15 cellular contexts compared by ENCODE assay signal in genomic region chr2:66496680-66497420, GRCh38.
A peak's percentile ranks its signal among the peaks of the same experiment; 100 is the strongest.
DNase-seq lines count a peak whose midpoint lies in the region; ATAC-seq and TF ChIP-seq lines count a peak whose summit lies in the region.
"Had no signal": no experiment of that assay in that cellular context is flagged by ENCODE, and none has a peak within 500 bp of the region (broad histone marks: within the 10 kb centered on the region; RNA-seq: fewer than 3 reads in every experiment).

No MANE protein-coding gene starts in this region.

- H3K4me1 ChIP-seq in PC-3 (ENCODE audit: insufficient read depth, low read length) = peaks cover 35% of the 10 kb centered on the region
- peaks cover 17% of the 10 kb centered on the region for H3K4me1 ChIP-seq in mesodermal cell (ENCODE audit: control insufficient read depth, insufficient read depth, low read length, poor library complexity, severe bottlenecking)

- peaks cover 66% of the 10 kb centered on the region for H3K4me1 Mint-ChIP-seq in type B pancreatic cell (ENCODE audit: unreplicated experiment)

- H3K27ac Mint-ChIP-seq in type B pancreatic cell = peak overlapping the region; percentile 91
- H3K27ac Mint-ChIP-seq: activated CD8-positive, alpha-beta T cell treated with anti-CD3 and anti-CD28 coated beads, Interleukin-2, amount 10 ng/mL, durations not matched to agents 7 days and 5 days; CD8-positive, alpha-beta T cell had no signal

- H3K9me3 ChIP-seq in PC-3 (ENCODE audit: low read length) = no peaks in the 10 kb centered on the region
- H3K9me3 ChIP-seq in mesodermal cell (ENCODE audit: control insufficient read depth, low read length) = no peaks in the 10 kb centered on the region
- H3K9me3 ChIP-seq: ovary had no signal

- POLR2A ChIA-PET in PC-3 (lab: Charles Lee; ENCODE audit: unreplicated experiment) = no interaction called here

- peak overlapping the region; percentile 76 for H3K4me2 ChIP-seq in PC-3 (ENCODE audit: low read length)

- TF ChIP-seq CTCF in PC-3 (conservative IDR thresholded peaks at IDR 0.05; ENCODE audit: low read depth, low read length) = no peak
- no peak for TF ChIP-seq CTCF in cardiac fibroblast (IDR thresholded peaks at IDR 0.05; ENCODE audit: low read depth, low read length)
- no peak for TF ChIP-seq CTCF in type B pancreatic cell (conservative IDR thresholded peaks at IDR 0.05)

- H3K4me3 Mint-ChIP-seq in type B pancreatic cell = peak overlapping the region; percentile 11
- H3K4me3 Mint-ChIP-seq: activated CD8-positive, alpha-beta T cell treated with anti-CD3 and anti-CD28 coated beads, Interleukin-2, amount 10 ng/mL, durations not matched to agents 7 days and 5 days; CD8-positive, alpha-beta T cell had no signal

- H3K27me3 ChIP-seq in PC-3 (ENCODE audit: low read length) = no peaks in the 10 kb centered on the region
- H3K27me3 ChIP-seq: ovary had no signal

- H3K9ac ChIP-seq in PC-3 (ENCODE audit: low read length) = peak overlapping the region; percentile 29; the same call in 1 of the 2 replicates

- H3K36me3 ChIP-seq in PC-3 (ENCODE audit: low read depth, low read length) (no peaks in the 10 kb centered on the region), mesodermal cell (ENCODE audit: control insufficient read depth, insufficient read depth, low read length) (peaks cover 8% of the 10 kb centered on the region)
- H3K36me3 ChIP-seq: ovary had no signal

- WGBS in mesodermal cell (ENCODE audit: insufficient coverage in 2 of 2), 2 experiments = 75 to 80% methylated on average over 1 to 2 of the region's 5 CpGs

- no peaks in the 10 kb centered on the region for H3K79me2 ChIP-seq in PC-3 (ENCODE audit: low read length)

- CTCF ChIA-PET in PC-3 (lab: Charles Lee) = interaction anchor here (0.5 to 1.0 kb wide), 3 partner anchors 61 to 68 kb away, joined by 3 to 4 read pairs (median 4); no protein-coding TSS in a partner anchor

- ATAC-seq in PC-3 (no peak), HG03571 (IDR thresholded peaks at IDR 0.05; ENCODE audit: unreplicated experiment) (no peak)
- ATAC-seq: activated CD8-positive, alpha-beta T cell treated with anti-CD3 and anti-CD28 coated beads, Interleukin-2, amount 10 ng/mL, durations not matched to agents 7 days and 5 days; CD8-positive, alpha-beta T cell had no signal

- H4K20me1 ChIP-seq in PC-3 (ENCODE audit: low read length) = no peaks in the 10 kb centered on the region

- no TSS peak for BruUV-seq in PC-3 (replicated peaks; lab: Mats Ljungman, UMichigan)

- peak overlapping the region; percentile 38 for H3K4me3 ChIP-seq in PC-3 (ENCODE audit: low read length)
- H3K4me3 ChIP-seq in cardiac fibroblast (replicated peaks in 1 of 2; ENCODE audit: low read depth in 2 of 2, low read length in 2 of 2) = no peak overlapping the region
- no peak overlapping the region for H3K4me3 ChIP-seq in mesodermal cell (ENCODE audit: extremely low read depth, insufficient read depth, low read length, poor library complexity, severe bottlenecking)
- H3K4me3 ChIP-seq: lung, ovary had no signal

- DNase-seq in PC-3 (no peak), cardiac fibroblast (ENCODE audit: low read depth in 2 of 2) (peak; percentile 25 to 34), type B pancreatic cell (ENCODE audit: extremely low spot score, unreplicated experiment) (no peak), HCEC 1CT (no peak), SK-N-DZ (ENCODE audit: low spot score) (no peak)
- DNase-seq: activated CD8-positive, alpha-beta T cell treated with anti-CD3 and anti-CD28 coated beads, Interleukin-2, amount 10 ng/mL, durations not matched to agents 7 days and 5 days; activated gamma-delta T cell treated with Interleukin-2 at 50 U/mL for 16 hours; CD8-positive, alpha-beta T cell; central memory CD4-positive, alpha-beta T cell; NCI-H187 treated with DMSO at 0.1 percent for 48 hours; SHP77 treated with DMSO at 0.1 percent for 48 hours had no signal

- H2AFZ ChIP-seq in PC-3 (ENCODE audit: low read length) = peak overlapping the region; percentile 37

- H3K36me3 Mint-ChIP-seq in type B pancreatic cell = peaks cover 62% of the 10 kb centered on the region
- H3K36me3 Mint-ChIP-seq: CD8-positive, alpha-beta T cell had no signal

- intact Hi-C loops in PC-3 (cut with micrococcal nuclease) = loop anchor here (2.0 to 10.0 kb wide), 3 partner anchors 58 to 78 kb away; no protein-coding TSS in a partner anchor

- no peaks in the 10 kb centered on the region for H3K27me3 Mint-ChIP-seq in type B pancreatic cell

- no peaks in the 10 kb centered on the region for H3K9me2 ChIP-seq in PC-3 (replicated peaks; ENCODE audit: low read length)

- peak overlapping the region; percentile 92 for H3K27ac ChIP-seq in PC-3 (ENCODE audit: low read length)
- H3K27ac ChIP-seq in mesodermal cell (ENCODE audit: low read depth, low read length, severe bottlenecking) = peak overlapping the region; percentile 70

- H3F3A ChIP-seq in PC-3 (ENCODE audit: low read length, unreplicated experiment) = no peaks in the 10 kb centered on the region

- H3K9me3 Mint-ChIP-seq in type B pancreatic cell = no peaks in the 10 kb centered on the region
- H3K9me3 Mint-ChIP-seq: CD8-positive, alpha-beta T cell had no signal

Comparison
In these comparisons a context has a peak if more than half of its experiments do, and no peak if none do; other contexts are left out.
1. DNase-seq: peak in cardiac fibroblast (2 of 2); none in PC-3 (single experiment), type B pancreatic cell (single experiment), HCEC 1CT (single experiment) and SK-N-DZ (single experiment).